ENCODE assay signal across 8 cellular contexts in the genomic region with DNA sequence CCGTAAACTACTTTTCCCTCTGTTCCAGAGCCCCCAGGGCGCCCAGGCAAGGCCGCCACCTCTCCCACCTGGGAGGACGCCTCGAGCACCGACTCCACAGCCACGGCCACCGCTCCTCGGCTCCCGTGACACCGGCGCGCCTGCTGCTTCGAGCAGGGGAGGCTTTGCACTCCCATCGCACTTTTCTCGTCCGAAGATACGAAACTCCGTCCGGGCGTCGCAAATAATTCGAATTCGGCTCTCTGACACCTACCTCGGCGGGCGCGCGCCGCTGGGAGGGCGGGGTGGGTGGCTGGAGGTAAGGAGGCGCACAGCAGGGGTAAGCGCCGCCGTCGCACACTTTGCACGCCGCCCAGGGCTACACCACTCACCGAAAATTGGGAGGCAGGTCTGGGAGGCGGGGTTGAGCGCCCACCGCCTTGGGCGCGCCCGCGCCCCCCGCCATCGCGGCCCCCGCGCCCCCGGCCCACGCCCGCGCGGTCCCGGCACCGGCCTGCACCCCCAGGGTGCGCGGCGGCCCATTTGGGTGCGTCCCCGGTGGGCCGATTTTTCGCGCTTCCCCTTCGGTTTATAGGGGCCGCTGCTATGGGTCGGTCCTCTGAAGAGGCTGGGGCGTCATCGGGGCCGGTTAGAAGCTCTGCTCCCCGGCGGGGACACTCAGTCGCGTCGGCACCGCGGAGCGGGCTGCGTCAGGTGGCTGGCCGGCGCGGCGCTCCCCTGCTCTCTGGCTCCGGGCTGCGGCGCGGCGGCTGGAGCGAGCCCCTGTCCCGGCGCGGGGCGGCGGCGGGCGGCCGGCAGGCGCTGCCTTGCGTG. TPM values are rescaled to one million over a fixed set of nuclear protein-coding genes. Genes with fewer than 3 reads are reported as not detected.
DNase-seq lines count a peak whose midpoint lies in the region; ATAC-seq and TF ChIP-seq lines count a peak whose summit lies in the region.

No MANE protein-coding gene starts in this region.

- peaks cover 36% of the 10 kb centered on the region for H3F3A ChIP-seq in MM.1S (ENCODE audit: insufficient read depth, low read length)

- H3K4me1 ChIP-seq in MM.1S (ENCODE audit: low read length), result peaks cover 42% of the 10 kb centered on the region
- peaks cover 12% of the 10 kb centered on the region in 2 donors for H3K4me1 ChIP-seq in adrenal gland (replicated peaks in 1 of 2)
- H3K4me1 ChIP-seq in psoas muscle, result peaks cover 8% of the 10 kb centered on the region
- H3K4me1 ChIP-seq in vagina, result peaks cover 18% of the 10 kb centered on the region

- H3K36me3 ChIP-seq in MM.1S (replicated peaks; ENCODE audit: insufficient read depth, low read length) (no peaks in the 10 kb centered on the region), adrenal gland (replicated peaks in 1 of 2) (no peaks in the 10 kb centered on the region), psoas muscle (ENCODE audit: insufficient read depth in 1 of 2, low read depth in 1 of 2) (no peaks in the 10 kb centered on the region), vagina (no peaks in the 10 kb centered on the region)

- H3K9me3 ChIP-seq in MM.1S (replicated peaks; ENCODE audit: insufficient read depth, low read length), result no peaks in the 10 kb centered on the region
- peaks cover 0 to 6% (median 0%) of the 10 kb centered on the region in 3 donors for H3K9me3 ChIP-seq in adrenal gland (replicated peaks in 1 of 3)
- no peaks in the 10 kb centered on the region for H3K9me3 ChIP-seq in psoas muscle
- H3K9me3 ChIP-seq in vagina, result no peaks in the 10 kb centered on the region

- peak; percentile 54 for DNase-seq in DMS79 treated with DMSO at 0.1 percent for 48 hours (lab: John Stamatoyannopoulos, UW)
- peak; percentile 82 for DNase-seq in MM.1S
- peak; percentile 80 for DNase-seq in T follicular helper cell (ENCODE audit: low read depth)
- peak; percentile 83 to 91 (median 85) for DNase-seq in adrenal gland
- DNase-seq in left ventricle myocardium superior, result peak; percentile 88
- peak; percentile 83 to 92 for DNase-seq in psoas muscle
- peak; percentile 85 to 87 for DNase-seq in vagina (ENCODE audit: extremely low spot score in 2 of 2)

- H3K27ac ChIP-seq in MM.1S (ENCODE audit: low read length) (peak overlapping the region; percentile 59; the same call in 1 of the 2 replicates), adrenal gland (peak overlapping the region in 4 of 5 donors; percentile 39 to 99 (median 96)), psoas muscle (peak overlapping the region; percentile 97), vagina (peak overlapping the region; percentile 99)

- H3K27me3 ChIP-seq in MM.1S (replicated peaks; ENCODE audit: insufficient read depth, low read length), result no peaks in the 10 kb centered on the region
- no peaks in the 10 kb centered on the region for H3K27me3 ChIP-seq in adrenal gland
- H3K27me3 ChIP-seq in psoas muscle (ENCODE audit: insufficient read depth in 3 of 3, low read length in 2 of 3), result no peaks in the 10 kb centered on the region
- H3K27me3 ChIP-seq in vagina, result no peaks in the 10 kb centered on the region

- WGBS in adrenal gland, 4 donors, result 43 to 79% (median 54%) methylated on average over 60 to 101 of the region's 101 CpGs
- WGBS in psoas muscle, 3 donors, result 45 to 59% (median 50%) methylated on average over 67 to 101 of the region's 101 CpGs

- intact Hi-C loops in adrenal gland (cut with DNase I), result no loop called here
- intact Hi-C loops in left ventricle myocardium superior (cut with micrococcal nuclease), result no loop called here
- intact Hi-C loops in psoas muscle (cut with DNase I), result no loop called here
- intact Hi-C loops in vagina (cut with DNase I), result no loop called here

- TF ChIP-seq CTCF in MM.1S (IDR thresholded peaks at IDR 0.05; ENCODE audit: low read length) (no peak), adrenal gland (IDR thresholded peaks at IDR 0.05) (no peak), psoas muscle (IDR thresholded peaks at IDR 0.05) (no peak), vagina (IDR thresholded peaks at IDR 0.05) (no peak)

- peak; percentile 97 to 98 for TF ChIP-seq POLR2A in adrenal gland (IDR thresholded peaks at IDR 0.05)
- peak in 1 of 2 donors; percentile 92 for TF ChIP-seq POLR2A in vagina (IDR thresholded peaks at IDR 0.05)

- peaks cover 38% of the 10 kb centered on the region for H3K79me2 ChIP-seq in MM.1S (ENCODE audit: low read length)

- H2AFZ ChIP-seq in MM.1S (ENCODE audit: low read length), result peak overlapping the region; percentile 27; the same call in 1 of the 2 replicates

- H4K20me1 ChIP-seq in MM.1S (ENCODE audit: insufficient read depth, low read length), result peaks cover 3% of the 10 kb centered on the region; the same call in 1 of the 2 replicates

- H3K4me2 ChIP-seq in MM.1S (ENCODE audit: low read depth, low read length), result peak overlapping the region; percentile 51

- peak overlapping the region; percentile 76 for H3K9ac ChIP-seq in MM.1S (ENCODE audit: low read length)

- ATAC-seq in GM21825 (IDR thresholded peaks at IDR 0.05; ENCODE audit: unreplicated experiment) (peak; percentile 34), left ventricle myocardium superior (peak; percentile 53), psoas muscle (peak; percentile 62 to 76 (median 72))

- no peaks in the 10 kb centered on the region for H3K9me2 ChIP-seq in MM.1S (replicated peaks; ENCODE audit: insufficient read depth, low read length)

- H3K4me3 ChIP-seq in MM.1S (ENCODE audit: low read length), result peak overlapping the region; percentile 83
- peak overlapping the region in 2 of 4 donors; percentile 23 to 78 for H3K4me3 ChIP-seq in adrenal gland
- peak overlapping the region; percentile 84 for H3K4me3 ChIP-seq in psoas muscle
- H3K4me3 ChIP-seq in vagina, result peak overlapping the region; percentile 74 to 89

RNA-seq across cellular contexts. Expression of a gene that starts 36.2 kb away (rescaled TPM):
- total RNA-seq in adrenal gland (1,000 to 10,000 TPM in 7 of 8 donors, 100 to 1,000 TPM in 1; 614 to 1,525 (median 1,042) TPM), left ventricle myocardium superior (1,575 TPM), psoas muscle (1,000 to 10,000 TPM; 1,018 to 1,905 (median 1,319) TPM), vagina (875 TPM)
- polyA plus RNA-seq in adrenal gland (1,000 to 10,000 TPM; 2,293 to 6,333 (median 4,379) TPM), psoas muscle (1,000 to 10,000 TPM in 2 of 3 donors, 100 to 1,000 TPM in 1; 700 to 1,469 (median 1,394) TPM)

RNA-seq across cellular contexts. Expression of a gene that starts 38.0 kb away (rescaled TPM):
- total RNA-seq in adrenal gland, result under 1 TPM in 3 of 8 donors, not detected in 5; 0.11 to 0.61 (median 0.24) TPM
- under 1 TPM; 0.09 to 0.72 (median 0.10) TPM for polyA plus RNA-seq in adrenal gland
- total RNA-seq in left ventricle myocardium superior, result 0.35 TPM
- 1 to 10 TPM in 1 of 4 donors, under 1 TPM in 2, not detected in 1; 0.26 to 1.0 (median 0.65) TPM for total RNA-seq in psoas muscle
- under 1 TPM; 0.03 to 0.53 (median 0.13) TPM for polyA plus RNA-seq in psoas muscle
- total RNA-seq in vagina, result not detected
